In the genomic region with DNA sequence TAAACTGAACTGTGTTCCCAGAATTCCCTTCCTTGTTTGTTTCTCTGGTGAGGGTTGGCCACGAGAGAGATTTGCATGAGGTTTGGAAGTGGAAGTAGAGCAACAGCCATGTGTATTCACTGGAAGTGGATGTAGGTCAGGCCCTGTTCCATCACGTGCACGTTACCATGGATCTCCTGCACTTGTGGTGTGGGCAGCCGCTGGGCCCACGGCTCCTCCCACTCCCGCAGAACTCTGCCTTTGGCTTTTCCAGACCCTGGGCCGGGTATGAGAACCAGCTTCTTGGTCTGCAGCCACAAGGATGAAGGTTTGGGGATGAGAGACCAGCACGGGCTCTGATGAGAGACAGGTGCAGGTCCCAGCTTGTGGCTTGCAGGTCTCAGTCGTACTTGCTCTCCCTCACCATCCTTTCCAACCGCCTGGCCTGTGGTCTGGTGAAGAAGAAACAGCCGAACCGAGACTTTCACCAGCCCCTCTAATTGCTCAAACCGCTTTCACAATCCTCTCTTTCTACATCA, we compare ENCODE assay signal across 8 cellular contexts.
DNase-seq lines count a peak whose midpoint lies in the region; ATAC-seq and TF ChIP-seq lines count a peak whose summit lies in the region.
"Had no signal": no experiment of that assay in that cellular context is flagged by ENCODE, and none has a peak within 500 bp of the region (broad histone marks: within the 10 kb centered on the region; RNA-seq: fewer than 3 reads in every experiment).

No MANE protein-coding gene starts in this region.

- H3K4me3 ChIP-seq in esophagus muscularis mucosa, result no peak overlapping the region

- DNase-seq in NCI-H526 (lab: John Stamatoyannopoulos, UW) (peak; percentile 95 to 96), activated T-helper 1 cell treated with Interleukin-2 at 50 U/mL for 16 hours (ENCODE audit: low read depth) (peak; percentile 29), HEK293T (ENCODE audit: extremely low spot score) (no peak), esophagus muscularis mucosa (ENCODE audit: extremely low spot score) (no peak), NCI-H1436 (lab: John Stamatoyannopoulos, UW) (no peak)
- peak in 1 of 2 donors; percentile 20 for DNase-seq in stimulated activated naive CD8-positive, alpha-beta T cell treated with anti-CD3 and anti-CD28 coated beads, Interleukin-15, amount 100 ng/mL, for 72 hours
- DNase-seq: NCI-H226 had no signal

- POLR2A ChIA-PET in HEK293T (lab: Yijun Ruan, JAX), result no interaction called here

- TF ChIP-seq CTCF in esophagus muscularis mucosa (IDR thresholded peaks at IDR 0.05), result no peak

- TF ChIP-seq EP300 in esophagus muscularis mucosa (IDR thresholded peaks at IDR 0.05), result no peak

- H3K27me3 Mint-ChIP-seq in stimulated activated naive CD8-positive, alpha-beta T cell treated with anti-CD3 and anti-CD28 coated beads, Interleukin-15, amount 100 ng/mL, for 72 hours, result no peaks in the 10 kb centered on the region

- ATAC-seq in stimulated activated naive CD8-positive, alpha-beta T cell treated with anti-CD3 and anti-CD28 coated beads, Interleukin-15, amount 100 ng/mL, for 72 hours, result peak; percentile 35

- CTCF ChIA-PET in HEK293T (lab: Yijun Ruan, JAX), result no interaction called here

- no peaks in the 10 kb centered on the region for H3K9me3 ChIP-seq in esophagus muscularis mucosa

- H3K4me3 Mint-ChIP-seq in stimulated activated naive CD8-positive, alpha-beta T cell treated with anti-CD3 and anti-CD28 coated beads, Interleukin-15, amount 100 ng/mL, for 72 hours, result peak overlapping the region; percentile 46 to 66

- H3K27ac Mint-ChIP-seq in stimulated activated naive CD8-positive, alpha-beta T cell treated with anti-CD3 and anti-CD28 coated beads, Interleukin-15, amount 100 ng/mL, for 72 hours, result peak overlapping the region in 1 of 2 donors; percentile 82

- peaks cover 77% of the 10 kb centered on the region for H3K4me1 Mint-ChIP-seq in stimulated activated naive CD8-positive, alpha-beta T cell treated with anti-CD3 and anti-CD28 coated beads, Interleukin-15, amount 100 ng/mL, for 72 hours

- TF ChIP-seq POLR2A in esophagus muscularis mucosa (IDR thresholded peaks at IDR 0.05; ENCODE audit: low read depth), result no peak

- intact Hi-C loops in esophagus muscularis mucosa (cut with DNase I), result no loop called here

- H3K27me3 ChIP-seq in layer of hippocampus (ENCODE audit: control insufficient read depth, insufficient read depth, low read length) (no peaks in the 10 kb centered on the region), esophagus muscularis mucosa (no peaks in the 10 kb centered on the region)

- H3K27ac ChIP-seq in layer of hippocampus (ENCODE audit: low read depth, low read length) (peak overlapping the region; percentile 47), esophagus muscularis mucosa (replicated peaks in 1 of 4) (no peak overlapping the region)

- no peaks in the 10 kb centered on the region for H3K4me1 ChIP-seq in esophagus muscularis mucosa

- peaks cover 0 to 9% of the 10 kb centered on the region in 2 donors for H3K9me3 Mint-ChIP-seq in stimulated activated naive CD8-positive, alpha-beta T cell treated with anti-CD3 and anti-CD28 coated beads, Interleukin-15, amount 100 ng/mL, for 72 hours

- peaks cover 0 to 22% (median 12%) of the 10 kb centered on the region in 4 donors for H3K36me3 ChIP-seq in esophagus muscularis mucosa

- WGBS in esophagus muscularis mucosa, result 83% methylated on average over 12 of the region's 13 CpGs

TF ChIP-seq in HEK293T, 16 proteins besides CTCF, POLR2A, EP300 and RAD21:
- no peak for TF ChIP-seq FOXM1 (IDR thresholded peaks at IDR 0.05; ENCODE audit: borderline replicate concordance)
- no peak for TF ChIP-seq FOXK2 (IDR thresholded peaks at IDR 0.05)
- TF ChIP-seq L3MBTL2 (conservative IDR thresholded peaks at IDR 0.05), result no peak
- no peak for TF ChIP-seq ZNF384 (IDR thresholded peaks at IDR 0.05)
- no peak for TF ChIP-seq FOXA1 (IDR thresholded peaks at IDR 0.05)
- TF ChIP-seq TARDBP (IDR thresholded peaks at IDR 0.05), result no peak
- no peak for TF ChIP-seq LEF1 (IDR thresholded peaks at IDR 0.05; ENCODE audit: borderline replicate concordance)
- TF ChIP-seq BHLHE40 (IDR thresholded peaks at IDR 0.05; ENCODE audit: borderline replicate concordance), result no peak
- no peak for TF ChIP-seq NFRKB (IDR thresholded peaks at IDR 0.05)
- TF ChIP-seq SUZ12 (IDR thresholded peaks at IDR 0.05), result no peak
- TF ChIP-seq CTBP1 (IDR thresholded peaks at IDR 0.05; ENCODE audit: borderline replicate concordance), result no peak
- TF ChIP-seq ARNT (IDR thresholded peaks at IDR 0.05), result no peak
- TF ChIP-seq, protein P1, sequence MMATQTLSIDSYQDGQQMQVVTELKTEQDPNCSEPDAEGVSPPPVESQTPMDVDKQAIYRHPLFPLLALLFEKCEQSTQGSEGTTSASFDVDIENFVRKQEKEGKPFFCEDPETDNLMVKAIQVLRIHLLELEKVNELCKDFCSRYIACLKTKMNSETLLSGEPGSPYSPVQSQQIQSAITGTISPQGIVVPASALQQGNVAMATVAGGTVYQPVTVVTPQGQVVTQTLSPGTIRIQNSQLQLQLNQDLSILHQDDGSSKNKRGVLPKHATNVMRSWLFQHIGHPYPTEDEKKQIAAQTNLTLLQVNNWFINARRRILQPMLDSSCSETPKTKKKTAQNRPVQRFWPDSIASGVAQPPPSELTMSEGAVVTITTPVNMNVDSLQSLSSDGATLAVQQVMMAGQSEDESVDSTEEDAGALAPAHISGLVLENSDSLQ (IDR thresholded peaks at IDR 0.05), result no peak
- no peak for TF ChIP-seq HDGF (IDR thresholded peaks at IDR 0.05; ENCODE audit: borderline replicate concordance)

Comparison
In these comparisons a context has a peak if more than half of its experiments do, and no peak if none do; other contexts are left out.
1. DNase-seq: peak in NCI-H526 (2 of 2) and activated T-helper 1 cell treated with Interleukin-2 at 50 U/mL for 16 hours (single experiment); none in HEK293T (single experiment), esophagus muscularis mucosa (single experiment) and NCI-H1436 (single experiment).